ENCODE assay signal across 3 cellular contexts in the genomic region with DNA sequence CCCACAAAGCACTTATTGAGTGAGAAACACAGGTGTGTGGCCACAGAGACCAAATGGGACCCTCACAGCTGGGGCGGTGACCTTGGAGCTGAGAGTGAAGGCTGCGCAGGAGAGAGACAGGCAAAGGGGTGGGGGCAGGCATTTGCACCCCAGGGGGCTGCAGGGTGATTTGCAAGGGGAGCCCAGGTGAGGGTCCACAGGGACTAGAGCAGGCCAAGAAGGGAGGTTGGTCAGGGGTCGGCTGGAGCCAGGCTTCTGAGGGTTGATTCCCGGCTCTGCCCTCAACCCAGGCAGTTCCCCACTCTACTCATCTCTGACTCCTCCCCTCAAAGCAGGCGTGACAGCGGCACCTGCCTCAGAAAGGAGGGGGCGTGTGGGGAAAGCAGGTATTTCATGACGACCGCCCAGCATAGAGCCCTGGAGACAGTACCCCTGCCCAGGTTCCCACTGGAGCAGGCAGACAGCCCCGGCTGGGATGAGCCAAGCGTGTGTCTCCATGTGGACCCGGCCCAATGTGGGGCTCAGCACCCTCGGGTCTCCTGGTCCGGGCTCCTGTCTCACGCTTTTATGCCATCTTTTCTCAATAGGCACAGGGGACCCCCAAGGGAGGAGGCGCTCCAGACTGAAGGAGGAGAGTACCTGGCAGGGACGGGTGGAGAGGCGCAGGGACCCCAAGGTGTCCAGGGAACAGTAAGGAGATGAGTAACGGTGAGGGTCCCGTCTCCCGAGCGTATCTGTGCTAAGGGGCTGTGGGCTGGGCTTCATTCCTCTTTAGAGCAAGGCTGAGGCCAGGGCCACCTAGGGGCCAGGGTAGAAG.
A peak's percentile ranks its signal among the peaks of the same experiment; 100 is the strongest.
TF ChIP-seq lines count a peak whose summit lies in the region.

No MANE protein-coding gene starts in this region.

TF ChIP-seq in SK-N-SH, 30 proteins besides CTCF, POLR2A, EP300 and RAD21:
- TF ChIP-seq ELF1 (IDR thresholded peaks at IDR 0.05) (no peak), SMC3 (IDR thresholded peaks at IDR 0.05; ENCODE audit: low read depth, low read length) (no peak), YY1 (IDR thresholded peaks at IDR 0.05; ENCODE audit: low read depth) (no peak), FOSL2 (IDR thresholded peaks at IDR 0.05; ENCODE audit: borderline replicate concordance, low read depth) (no peak), CHD2 (IDR thresholded peaks at IDR 0.05; ENCODE audit: low read length, partially characterized antibody) (no peak), RXRA (IDR thresholded peaks at IDR 0.05; ENCODE audit: borderline replicate concordance, low read depth) (no peak)
- TF ChIP-seq, protein P1, sequence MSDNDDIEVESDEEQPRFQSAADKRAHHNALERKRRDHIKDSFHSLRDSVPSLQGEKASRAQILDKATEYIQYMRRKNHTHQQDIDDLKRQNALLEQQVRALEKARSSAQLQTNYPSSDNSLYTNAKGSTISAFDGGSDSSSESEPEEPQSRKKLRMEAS (IDR thresholded peaks at IDR 0.05; ENCODE audit: low read depth), result no peak
- TF ChIP-seq, protein P2, sequence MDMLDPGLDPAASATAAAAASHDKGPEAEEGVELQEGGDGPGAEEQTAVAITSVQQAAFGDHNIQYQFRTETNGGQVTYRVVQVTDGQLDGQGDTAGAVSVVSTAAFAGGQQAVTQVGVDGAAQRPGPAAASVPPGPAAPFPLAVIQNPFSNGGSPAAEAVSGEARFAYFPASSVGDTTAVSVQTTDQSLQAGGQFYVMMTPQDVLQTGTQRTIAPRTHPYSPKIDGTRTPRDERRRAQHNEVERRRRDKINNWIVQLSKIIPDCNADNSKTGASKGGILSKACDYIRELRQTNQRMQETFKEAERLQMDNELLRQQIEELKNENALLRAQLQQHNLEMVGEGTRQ (IDR thresholded peaks at IDR 0.05; ENCODE audit: borderline replicate concordance, low read depth, low read length), result no peak

TF ChIP-seq in SK-N-SH treated with all-trans-retinoic acid at 6 μM for 48 hours, 23 proteins besides CTCF, POLR2A, EP300 and RAD21:
- TF ChIP-seq TOX (CRISPR knock-in tag; IDR thresholded peaks at IDR 0.05; ENCODE audit: borderline replicate concordance) (no peak), SNAI2 (CRISPR knock-in tag; IDR thresholded peaks at IDR 0.05) (no peak), ZNF70 (CRISPR knock-in tag; IDR thresholded peaks at IDR 0.05) (no peak), ZFP30 (CRISPR knock-in tag; IDR thresholded peaks at IDR 0.05) (no peak), OSR1 (CRISPR knock-in tag; IDR thresholded peaks at IDR 0.05) (no peak), CSDC2 (CRISPR knock-in tag; IDR thresholded peaks at IDR 0.05) (no peak), ESRRG (CRISPR knock-in tag; IDR thresholded peaks at IDR 0.05) (no peak), BACH2 (CRISPR knock-in tag; IDR thresholded peaks at IDR 0.05; ENCODE audit: borderline replicate concordance) (no peak), ZC3H10 (CRISPR knock-in tag; IDR thresholded peaks at IDR 0.05) (no peak), TCF4 (CRISPR knock-in tag; IDR thresholded peaks at IDR 0.05; ENCODE audit: borderline replicate concordance) (no peak)
- TF ChIP-seq, protein P3, sequence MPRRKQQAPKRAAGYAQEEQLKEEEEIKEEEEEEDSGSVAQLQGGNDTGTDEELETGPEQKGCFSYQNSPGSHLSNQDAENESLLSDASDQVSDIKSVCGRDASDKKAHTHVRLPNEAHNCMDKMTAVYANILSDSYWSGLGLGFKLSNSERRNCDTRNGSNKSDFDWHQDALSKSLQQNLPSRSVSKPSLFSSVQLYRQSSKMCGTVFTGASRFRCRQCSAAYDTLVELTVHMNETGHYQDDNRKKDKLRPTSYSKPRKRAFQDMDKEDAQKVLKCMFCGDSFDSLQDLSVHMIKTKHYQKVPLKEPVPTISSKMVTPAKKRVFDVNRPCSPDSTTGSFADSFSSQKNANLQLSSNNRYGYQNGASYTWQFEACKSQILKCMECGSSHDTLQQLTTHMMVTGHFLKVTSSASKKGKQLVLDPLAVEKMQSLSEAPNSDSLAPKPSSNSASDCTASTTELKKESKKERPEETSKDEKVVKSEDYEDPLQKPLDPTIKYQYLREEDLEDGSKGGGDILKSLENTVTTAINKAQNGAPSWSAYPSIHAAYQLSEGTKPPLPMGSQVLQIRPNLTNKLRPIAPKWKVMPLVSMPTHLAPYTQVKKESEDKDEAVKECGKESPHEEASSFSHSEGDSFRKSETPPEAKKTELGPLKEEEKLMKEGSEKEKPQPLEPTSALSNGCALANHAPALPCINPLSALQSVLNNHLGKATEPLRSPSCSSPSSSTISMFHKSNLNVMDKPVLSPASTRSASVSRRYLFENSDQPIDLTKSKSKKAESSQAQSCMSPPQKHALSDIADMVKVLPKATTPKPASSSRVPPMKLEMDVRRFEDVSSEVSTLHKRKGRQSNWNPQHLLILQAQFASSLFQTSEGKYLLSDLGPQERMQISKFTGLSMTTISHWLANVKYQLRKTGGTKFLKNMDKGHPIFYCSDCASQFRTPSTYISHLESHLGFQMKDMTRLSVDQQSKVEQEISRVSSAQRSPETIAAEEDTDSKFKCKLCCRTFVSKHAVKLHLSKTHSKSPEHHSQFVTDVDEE (CRISPR knock-in tag; IDR thresholded peaks at IDR 0.05), result no peak
- TF ChIP-seq, protein P4, sequence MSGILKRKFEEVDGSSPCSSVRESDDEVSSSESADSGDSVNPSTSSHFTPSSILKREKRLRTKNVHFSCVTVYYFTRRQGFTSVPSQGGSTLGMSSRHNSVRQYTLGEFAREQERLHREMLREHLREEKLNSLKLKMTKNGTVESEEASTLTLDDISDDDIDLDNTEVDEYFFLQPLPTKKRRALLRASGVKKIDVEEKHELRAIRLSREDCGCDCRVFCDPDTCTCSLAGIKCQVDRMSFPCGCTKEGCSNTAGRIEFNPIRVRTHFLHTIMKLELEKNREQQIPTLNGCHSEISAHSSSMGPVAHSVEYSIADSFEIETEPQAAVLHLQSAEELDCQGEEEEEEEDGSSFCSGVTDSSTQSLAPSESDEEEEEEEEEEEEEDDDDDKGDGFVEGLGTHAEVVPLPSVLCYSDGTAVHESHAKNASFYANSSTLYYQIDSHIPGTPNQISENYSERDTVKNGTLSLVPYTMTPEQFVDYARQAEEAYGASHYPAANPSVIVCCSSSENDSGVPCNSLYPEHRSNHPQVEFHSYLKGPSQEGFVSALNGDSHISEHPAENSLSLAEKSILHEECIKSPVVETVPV (CRISPR knock-in tag; IDR thresholded peaks at IDR 0.05), result no peak
- TF ChIP-seq, protein P5, sequence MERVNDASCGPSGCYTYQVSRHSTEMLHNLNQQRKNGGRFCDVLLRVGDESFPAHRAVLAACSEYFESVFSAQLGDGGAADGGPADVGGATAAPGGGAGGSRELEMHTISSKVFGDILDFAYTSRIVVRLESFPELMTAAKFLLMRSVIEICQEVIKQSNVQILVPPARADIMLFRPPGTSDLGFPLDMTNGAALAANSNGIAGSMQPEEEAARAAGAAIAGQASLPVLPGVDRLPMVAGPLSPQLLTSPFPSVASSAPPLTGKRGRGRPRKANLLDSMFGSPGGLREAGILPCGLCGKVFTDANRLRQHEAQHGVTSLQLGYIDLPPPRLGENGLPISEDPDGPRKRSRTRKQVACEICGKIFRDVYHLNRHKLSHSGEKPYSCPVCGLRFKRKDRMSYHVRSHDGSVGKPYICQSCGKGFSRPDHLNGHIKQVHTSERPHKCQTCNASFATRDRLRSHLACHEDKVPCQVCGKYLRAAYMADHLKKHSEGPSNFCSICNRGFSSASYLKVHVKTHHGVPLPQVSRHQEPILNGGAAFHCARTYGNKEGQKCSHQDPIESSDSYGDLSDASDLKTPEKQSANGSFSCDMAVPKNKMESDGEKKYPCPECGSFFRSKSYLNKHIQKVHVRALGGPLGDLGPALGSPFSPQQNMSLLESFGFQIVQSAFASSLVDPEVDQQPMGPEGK (CRISPR knock-in tag; IDR thresholded peaks at IDR 0.05; ENCODE audit: borderline replicate concordance), result no peak
- TF ChIP-seq, protein P6, sequence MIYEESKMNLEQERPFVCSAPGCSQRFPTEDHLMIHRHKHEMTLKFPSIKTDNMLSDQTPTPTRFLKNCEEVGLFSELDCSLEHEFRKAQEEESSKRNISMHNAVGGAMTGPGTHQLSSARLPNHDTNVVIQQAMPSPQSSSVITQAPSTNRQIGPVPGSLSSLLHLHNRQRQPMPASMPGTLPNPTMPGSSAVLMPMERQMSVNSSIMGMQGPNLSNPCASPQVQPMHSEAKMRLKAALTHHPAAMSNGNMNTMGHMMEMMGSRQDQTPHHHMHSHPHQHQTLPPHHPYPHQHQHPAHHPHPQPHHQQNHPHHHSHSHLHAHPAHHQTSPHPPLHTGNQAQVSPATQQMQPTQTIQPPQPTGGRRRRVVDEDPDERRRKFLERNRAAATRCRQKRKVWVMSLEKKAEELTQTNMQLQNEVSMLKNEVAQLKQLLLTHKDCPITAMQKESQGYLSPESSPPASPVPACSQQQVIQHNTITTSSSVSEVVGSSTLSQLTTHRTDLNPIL (CRISPR knock-in tag; IDR thresholded peaks at IDR 0.05; ENCODE audit: low read depth), result no peak
TF ChIP-seq in SK-N-SH treated with all-trans-retinoic acid at 6 μM for 48 hours: peak in this region for 0.

TF ChIP-seq in HepG2, 621 proteins besides CTCF, POLR2A, EP300 and RAD21:
- peak; percentile 36 for TF ChIP-seq ZNF501 (CRISPR knock-in tag; IDR thresholded peaks at IDR 0.05)
- 0 out of 2 replicates have a peak, but pooled peaks have one; percentile 23 for TF ChIP-seq ZNF749 (CRISPR knock-in tag; IDR thresholded peaks at IDR 0.05; ENCODE audit: borderline replicate concordance)
- TF ChIP-seq ZSCAN21 (CRISPR knock-in tag; IDR thresholded peaks at IDR 0.05; ENCODE audit: borderline replicate concordance), result 0 out of 2 replicates have a peak, but pooled peaks have one; percentile 34
- no peak for TF ChIP-seq ZBTB20 (CRISPR knock-in tag; IDR thresholded peaks at IDR 0.05; ENCODE audit: borderline replicate concordance, low read depth)
- TF ChIP-seq, protein P7, sequence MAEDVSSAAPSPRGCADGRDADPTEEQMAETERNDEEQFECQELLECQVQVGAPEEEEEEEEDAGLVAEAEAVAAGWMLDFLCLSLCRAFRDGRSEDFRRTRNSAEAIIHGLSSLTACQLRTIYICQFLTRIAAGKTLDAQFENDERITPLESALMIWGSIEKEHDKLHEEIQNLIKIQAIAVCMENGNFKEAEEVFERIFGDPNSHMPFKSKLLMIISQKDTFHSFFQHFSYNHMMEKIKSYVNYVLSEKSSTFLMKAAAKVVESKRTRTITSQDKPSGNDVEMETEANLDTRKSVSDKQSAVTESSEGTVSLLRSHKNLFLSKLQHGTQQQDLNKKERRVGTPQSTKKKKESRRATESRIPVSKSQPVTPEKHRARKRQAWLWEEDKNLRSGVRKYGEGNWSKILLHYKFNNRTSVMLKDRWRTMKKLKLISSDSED (CRISPR knock-in tag; IDR thresholded peaks at IDR 0.05), result no peak
- TF ChIP-seq SRSF1 (optimal IDR thresholded peaks at IDR 0.05; ENCODE audit: low read depth, low read length), result peak; percentile 30
- TF ChIP-seq ZKSCAN5 (CRISPR knock-in tag; IDR thresholded peaks at IDR 0.05), result 0 out of 2 replicates have a peak, but pooled peaks have one; percentile 44
- TF ChIP-seq CREB1 (IDR thresholded peaks at IDR 0.05), result no peak
- no peak for TF ChIP-seq CREB1 (CRISPR knock-in tag; IDR thresholded peaks at IDR 0.05)
- 0 out of 2 replicates have a peak, but pooled peaks have one; percentile 4 for TF ChIP-seq ZBTB21 (CRISPR knock-in tag; IDR thresholded peaks at IDR 0.05)
- TF ChIP-seq SP4 (CRISPR knock-in tag; IDR thresholded peaks at IDR 0.05), result peak; percentile 34; the same call in 1 of the 2 replicates
- TF ChIP-seq DMAP1 (CRISPR knock-in tag; IDR thresholded peaks at IDR 0.05), result 0 out of 2 replicates have a peak, but pooled peaks have one; percentile 22
- TF ChIP-seq ZNF598 (CRISPR knock-in tag; IDR thresholded peaks at IDR 0.05; ENCODE audit: borderline replicate concordance), result 0 out of 2 replicates have a peak, but pooled peaks have one; percentile 79
- no peak for TF ChIP-seq ZNF543 (CRISPR knock-in tag; IDR thresholded peaks at IDR 0.05)
- 0 out of 2 replicates have a peak, but pooled peaks have one; percentile 7 for TF ChIP-seq SNAPC2 (CRISPR knock-in tag; IDR thresholded peaks at IDR 0.05)
- peak; percentile 13; the same call in 1 of the 2 replicates for TF ChIP-seq ZNF709 (CRISPR knock-in tag; IDR thresholded peaks at IDR 0.05)
- TF ChIP-seq, protein P8, sequence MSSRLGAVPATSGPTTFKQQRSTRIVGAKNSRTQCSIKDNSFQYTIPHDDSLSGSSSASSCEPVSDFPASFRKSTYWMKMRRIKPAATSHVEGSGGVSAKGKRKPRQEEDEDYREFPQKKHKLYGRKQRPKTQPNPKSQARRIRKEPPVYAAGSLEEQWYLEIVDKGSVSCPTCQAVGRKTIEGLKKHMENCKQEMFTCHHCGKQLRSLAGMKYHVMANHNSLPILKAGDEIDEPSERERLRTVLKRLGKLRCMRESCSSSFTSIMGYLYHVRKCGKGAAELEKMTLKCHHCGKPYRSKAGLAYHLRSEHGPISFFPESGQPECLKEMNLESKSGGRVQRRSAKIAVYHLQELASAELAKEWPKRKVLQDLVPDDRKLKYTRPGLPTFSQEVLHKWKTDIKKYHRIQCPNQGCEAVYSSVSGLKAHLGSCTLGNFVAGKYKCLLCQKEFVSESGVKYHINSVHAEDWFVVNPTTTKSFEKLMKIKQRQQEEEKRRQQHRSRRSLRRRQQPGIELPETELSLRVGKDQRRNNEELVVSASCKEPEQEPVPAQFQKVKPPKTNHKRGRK (CRISPR knock-in tag; IDR thresholded peaks at IDR 0.05), result 0 out of 2 replicates have a peak, but pooled peaks have one; percentile 13
- peak; percentile 9; the same call in 1 of the 2 replicates for TF ChIP-seq BORCS8-MEF2B (CRISPR knock-in tag; IDR thresholded peaks at IDR 0.05)
- TF ChIP-seq BHLHE40 (IDR thresholded peaks at IDR 0.05; ENCODE audit: low read length), result 0 out of 2 replicates have a peak, but pooled peaks have one; percentile 15
TF ChIP-seq in HepG2: peak in this region for 14.
